1 cellular context compared by ENCODE assay signal in the genomic region with DNA sequence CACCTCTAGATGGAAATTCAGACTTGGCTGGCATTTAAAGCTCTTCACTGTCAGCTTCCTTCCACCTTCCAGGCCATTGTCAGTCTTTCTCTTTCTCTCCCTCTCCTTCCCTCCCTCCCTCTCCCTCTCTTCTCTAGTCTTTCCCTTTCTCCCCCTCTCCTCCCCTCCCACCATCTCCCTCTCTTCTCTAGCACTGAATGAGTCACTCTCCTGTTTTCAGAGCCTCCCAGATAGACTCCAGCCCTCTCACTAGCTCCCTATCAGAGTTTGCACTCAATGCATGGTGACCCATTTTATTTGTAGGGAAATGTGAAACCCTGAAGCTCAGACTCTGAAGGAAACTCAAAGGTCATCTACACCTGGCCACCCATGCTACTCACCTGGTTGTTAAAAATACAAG.
TF ChIP-seq lines count a peak whose summit lies in the region.

No MANE protein-coding gene starts in this region.

TF ChIP-seq in K562, 482 proteins besides CTCF, POLR2A, EP300 and RAD21 (continued from another document and continues in another):
- TF ChIP-seq ZNF280B (CRISPR knock-in tag; IDR thresholded peaks at IDR 0.05) (no peak), NR4A1 (CRISPR knock-in tag; IDR thresholded peaks at IDR 0.05) (no peak), NR4A1 (tag; IDR thresholded peaks at IDR 0.05) (no peak), SIN3A (IDR thresholded peaks at IDR 0.05; ENCODE audit: borderline replicate concordance in 2 of 2, control insufficient read depth in 1 of 2, low read depth in 2 of 2, low read length in 2 of 2) (no peak), DIDO1 (tag; IDR thresholded peaks at IDR 0.05; ENCODE audit: low read depth) (no peak; the same call in 1 of the 2 replicates), ZNF431 (CRISPR knock-in tag; IDR thresholded peaks at IDR 0.05) (no peak), ZNF140 (CRISPR knock-in tag; IDR thresholded peaks at IDR 0.05) (no peak), HNRNPH1 (optimal IDR thresholded peaks at IDR 0.05; ENCODE audit: low read depth, low read length) (no peak), ZNF512 (tag; IDR thresholded peaks at IDR 0.05) (no peak), ESRRB (CRISPR knock-in tag; IDR thresholded peaks at IDR 0.05; ENCODE audit: borderline replicate concordance) (no peak), U2AF2 (optimal IDR thresholded peaks at IDR 0.05; ENCODE audit: low read depth, low read length) (no peak), DMBX1 (CRISPR knock-in tag; IDR thresholded peaks at IDR 0.05; ENCODE audit: borderline replicate concordance) (no peak), KAT2B (IDR thresholded peaks at IDR 0.05; ENCODE audit: low read depth, low read length) (no peak), TCF7L2 (IDR thresholded peaks at IDR 0.05; ENCODE audit: low read depth, low read length) (no peak), POU5F1 (IDR thresholded peaks at IDR 0.05; ENCODE audit: borderline replicate concordance, low read depth, low read length, partially characterized antibody) (no peak), STAT5A (IDR thresholded peaks at IDR 0.05; ENCODE audit: borderline replicate concordance, low read length) (no peak), ZNF79 (CRISPR knock-in tag; IDR thresholded peaks at IDR 0.05; ENCODE audit: low read depth) (no peak), POLR2H (tag; IDR thresholded peaks at IDR 0.05; ENCODE audit: low read depth) (no peak), RBFOX2 (IDR thresholded peaks at IDR 0.05; ENCODE audit: low read depth, low read length) (no peak), PPARD (CRISPR knock-in tag; IDR thresholded peaks at IDR 0.05) (no peak), GTF2E2 (tag; IDR thresholded peaks at IDR 0.05) (no peak), MAFG (tag; conservative IDR thresholded peaks at IDR 0.05) (no peak), POLR2G (IDR thresholded peaks at IDR 0.05; ENCODE audit: low read depth, low read length) (no peak), ZNF384 (IDR thresholded peaks at IDR 0.05; ENCODE audit: low read depth, low read length) (no peak), RBBP5 (IDR thresholded peaks at IDR 0.05; ENCODE audit: borderline replicate concordance, insufficient read depth, low read length, poor library complexity, severe bottlenecking) (no peak), ZNF668 (CRISPR knock-in tag; IDR thresholded peaks at IDR 0.05) (no peak), ZNF311 (CRISPR knock-in tag; IDR thresholded peaks at IDR 0.05) (no peak), YBX1 (IDR thresholded peaks at IDR 0.05) (no peak), ZNF175 (CRISPR knock-in tag; IDR thresholded peaks at IDR 0.05; ENCODE audit: low read depth) (no peak), TAF1 (IDR thresholded peaks at IDR 0.05; ENCODE audit: control insufficient read depth, extremely low read depth, insufficient read depth, low read length, severe bottlenecking) (peak; percentile 39), TAF15 (IDR thresholded peaks at IDR 0.05; ENCODE audit: low read depth, low read length) (no peak), L3MBTL2 (IDR thresholded peaks at IDR 0.05) (no peak), GTF2F1 (IDR thresholded peaks at IDR 0.05; ENCODE audit: low read depth, low read length) (no peak), ZNF354B (CRISPR knock-in tag; IDR thresholded peaks at IDR 0.05) (no peak), MCM2 (IDR thresholded peaks at IDR 0.05; ENCODE audit: low read depth) (no peak), ASH1L (IDR thresholded peaks at IDR 0.05; ENCODE audit: borderline replicate concordance, low read depth, partially characterized antibody) (no peak), CEBPG (CRISPR knock-in tag; IDR thresholded peaks at IDR 0.05) (no peak), CEBPG (tag; conservative IDR thresholded peaks at IDR 0.05 in 1 of 2, IDR thresholded peaks at IDR 0.05 in 1 of 2) (no peak), SMARCE1 (IDR thresholded peaks at IDR 0.05) (peak; percentile 97), TGIF2 (CRISPR knock-in tag; IDR thresholded peaks at IDR 0.05) (no peak), CBFA2T2 (conservative IDR thresholded peaks at IDR 0.05) (0 out of 2 replicates have a peak, but pooled peaks have one; percentile 50), ZNF507 (tag; conservative IDR thresholded peaks at IDR 0.05) (no peak), PTTG1 (tag; IDR thresholded peaks at IDR 0.05; ENCODE audit: low read depth) (no peak), SRSF7 (optimal IDR thresholded peaks at IDR 0.05; ENCODE audit: low read depth, low read length) (no peak), ZBTB8A (IDR thresholded peaks at IDR 0.05; ENCODE audit: partially characterized antibody) (no peak), SOX6 (IDR thresholded peaks at IDR 0.05) (peak; percentile 78), ZNF263 (CRISPR knock-in tag; IDR thresholded peaks at IDR 0.05; ENCODE audit: borderline replicate concordance) (no peak), PHF21A (IDR thresholded peaks at IDR 0.05; ENCODE audit: borderline replicate concordance, low read depth) (no peak), MTA3 (IDR thresholded peaks at IDR 0.05; ENCODE audit: borderline replicate concordance) (no peak), RCOR1 (IDR thresholded peaks at IDR 0.05; ENCODE audit: borderline replicate concordance in 1 of 2, low read depth in 2 of 2, low read length in 2 of 2) (peak in 1 of 2 experiments; percentile 24; a peak in 1 of 4 replicates), ZNF174 (CRISPR knock-in tag; IDR thresholded peaks at IDR 0.05) (no peak), NR1H2 (CRISPR knock-in tag; IDR thresholded peaks at IDR 0.05) (no peak), PREB (CRISPR knock-in tag; IDR thresholded peaks at IDR 0.05) (no peak), RBM34 (IDR thresholded peaks at IDR 0.05; ENCODE audit: borderline replicate concordance, insufficient read depth, low read length) (no peak), MEF2D (tag; conservative IDR thresholded peaks at IDR 0.05; ENCODE audit: low read depth) (no peak)
- TF ChIP-seq, protein P1, sequence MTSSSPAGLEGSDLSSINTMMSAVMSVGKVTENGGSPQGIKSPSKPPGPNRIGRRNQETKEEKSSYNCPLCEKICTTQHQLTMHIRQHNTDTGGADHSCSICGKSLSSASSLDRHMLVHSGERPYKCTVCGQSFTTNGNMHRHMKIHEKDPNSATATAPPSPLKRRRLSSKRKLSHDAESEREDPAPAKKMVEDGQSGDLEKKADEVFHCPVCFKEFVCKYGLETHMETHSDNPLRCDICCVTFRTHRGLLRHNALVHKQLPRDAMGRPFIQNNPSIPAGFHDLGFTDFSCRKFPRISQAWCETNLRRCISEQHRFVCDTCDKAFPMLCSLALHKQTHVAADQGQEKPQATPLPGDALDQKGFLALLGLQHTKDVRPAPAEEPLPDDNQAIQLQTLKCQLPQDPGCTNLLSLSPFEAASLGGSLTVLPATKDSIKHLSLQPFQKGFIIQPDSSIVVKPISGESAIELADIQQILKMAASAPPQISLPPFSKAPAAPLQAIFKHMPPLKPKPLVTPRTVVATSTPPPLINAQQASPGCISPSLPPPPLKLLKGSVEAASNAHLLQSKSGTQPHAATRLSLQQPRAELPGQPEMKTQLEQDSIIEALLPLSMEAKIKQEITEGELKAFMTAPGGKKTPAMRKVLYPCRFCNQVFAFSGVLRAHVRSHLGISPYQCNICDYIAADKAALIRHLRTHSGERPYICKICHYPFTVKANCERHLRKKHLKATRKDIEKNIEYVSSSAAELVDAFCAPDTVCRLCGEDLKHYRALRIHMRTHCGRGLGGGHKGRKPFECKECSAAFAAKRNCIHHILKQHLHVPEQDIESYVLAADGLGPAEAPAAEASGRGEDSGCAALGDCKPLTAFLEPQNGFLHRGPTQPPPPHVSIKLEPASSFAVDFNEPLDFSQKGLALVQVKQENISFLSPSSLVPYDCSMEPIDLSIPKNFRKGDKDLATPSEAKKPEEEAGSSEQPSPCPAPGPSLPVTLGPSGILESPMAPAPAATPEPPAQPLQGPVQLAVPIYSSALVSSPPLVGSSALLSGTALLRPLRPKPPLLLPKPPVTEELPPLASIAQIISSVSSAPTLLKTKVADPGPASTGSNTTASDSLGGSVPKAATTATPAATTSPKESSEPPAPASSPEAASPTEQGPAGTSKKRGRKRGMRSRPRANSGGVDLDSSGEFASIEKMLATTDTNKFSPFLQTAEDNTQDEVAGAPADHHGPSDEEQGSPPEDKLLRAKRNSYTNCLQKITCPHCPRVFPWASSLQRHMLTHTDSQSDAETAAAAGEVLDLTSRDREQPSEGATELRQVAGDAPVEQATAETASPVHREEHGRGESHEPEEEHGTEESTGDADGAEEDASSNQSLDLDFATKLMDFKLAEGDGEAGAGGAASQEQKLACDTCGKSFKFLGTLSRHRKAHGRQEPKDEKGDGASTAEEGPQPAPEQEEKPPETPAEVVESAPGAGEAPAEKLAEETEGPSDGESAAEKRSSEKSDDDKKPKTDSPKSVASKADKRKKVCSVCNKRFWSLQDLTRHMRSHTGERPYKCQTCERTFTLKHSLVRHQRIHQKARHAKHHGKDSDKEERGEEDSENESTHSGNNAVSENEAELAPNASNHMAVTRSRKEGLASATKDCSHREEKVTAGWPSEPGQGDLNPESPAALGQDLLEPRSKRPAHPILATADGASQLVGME (CRISPR knock-in tag; IDR thresholded peaks at IDR 0.05) = no peak
- TF ChIP-seq, protein P2, sequence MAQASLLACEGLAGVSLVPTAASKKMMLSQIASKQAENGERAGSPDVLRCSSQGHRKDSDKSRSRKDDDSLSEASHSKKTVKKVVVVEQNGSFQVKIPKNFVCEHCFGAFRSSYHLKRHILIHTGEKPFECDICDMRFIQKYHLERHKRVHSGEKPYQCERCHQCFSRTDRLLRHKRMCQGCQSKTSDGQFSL (CRISPR knock-in tag; IDR thresholded peaks at IDR 0.05) = no peak
- TF ChIP-seq, protein P2 (tag; IDR thresholded peaks at IDR 0.05) = no peak
- TF ChIP-seq, protein P3, sequence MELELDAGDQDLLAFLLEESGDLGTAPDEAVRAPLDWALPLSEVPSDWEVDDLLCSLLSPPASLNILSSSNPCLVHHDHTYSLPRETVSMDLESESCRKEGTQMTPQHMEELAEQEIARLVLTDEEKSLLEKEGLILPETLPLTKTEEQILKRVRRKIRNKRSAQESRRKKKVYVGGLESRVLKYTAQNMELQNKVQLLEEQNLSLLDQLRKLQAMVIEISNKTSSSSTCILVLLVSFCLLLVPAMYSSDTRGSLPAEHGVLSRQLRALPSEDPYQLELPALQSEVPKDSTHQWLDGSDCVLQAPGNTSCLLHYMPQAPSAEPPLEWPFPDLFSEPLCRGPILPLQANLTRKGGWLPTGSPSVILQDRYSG (tag; conservative IDR thresholded peaks at IDR 0.05; ENCODE audit: low read depth) = no peak
- TF ChIP-seq, protein P4, sequence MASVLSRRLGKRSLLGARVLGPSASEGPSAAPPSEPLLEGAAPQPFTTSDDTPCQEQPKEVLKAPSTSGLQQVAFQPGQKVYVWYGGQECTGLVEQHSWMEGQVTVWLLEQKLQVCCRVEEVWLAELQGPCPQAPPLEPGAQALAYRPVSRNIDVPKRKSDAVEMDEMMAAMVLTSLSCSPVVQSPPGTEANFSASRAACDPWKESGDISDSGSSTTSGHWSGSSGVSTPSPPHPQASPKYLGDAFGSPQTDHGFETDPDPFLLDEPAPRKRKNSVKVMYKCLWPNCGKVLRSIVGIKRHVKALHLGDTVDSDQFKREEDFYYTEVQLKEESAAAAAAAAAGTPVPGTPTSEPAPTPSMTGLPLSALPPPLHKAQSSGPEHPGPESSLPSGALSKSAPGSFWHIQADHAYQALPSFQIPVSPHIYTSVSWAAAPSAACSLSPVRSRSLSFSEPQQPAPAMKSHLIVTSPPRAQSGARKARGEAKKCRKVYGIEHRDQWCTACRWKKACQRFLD (CRISPR knock-in tag; IDR thresholded peaks at IDR 0.05) = no peak
